ENCODE assay signal across 1 cellular context in genomic region chr2:32947484-32948143, GRCh38.
A peak's percentile ranks its signal among the peaks of the same experiment; 100 is the strongest.
TF ChIP-seq lines count a peak whose summit lies in the region.

No MANE protein-coding gene starts in this region.

TF ChIP-seq in HepG2, 621 proteins besides CTCF, POLR2A, EP300 and RAD21 (continued from another document):
- TF ChIP-seq ZNF142 (CRISPR knock-in tag; IDR thresholded peaks at IDR 0.05) (peak; percentile 89), ZNF687 (CRISPR knock-in tag; IDR thresholded peaks at IDR 0.05) (0 out of 2 replicates have a peak, but pooled peaks have one; percentile 7), ZKSCAN5 (CRISPR knock-in tag; IDR thresholded peaks at IDR 0.05) (no peak), ARHGAP35 (CRISPR knock-in tag; IDR thresholded peaks at IDR 0.05; ENCODE audit: borderline replicate concordance) (no peak), UBTF (CRISPR knock-in tag; IDR thresholded peaks at IDR 0.05) (no peak), ZNF800 (CRISPR knock-in tag; IDR thresholded peaks at IDR 0.05) (peak; percentile 89; the same call in 1 of the 2 replicates), ERF (CRISPR knock-in tag; IDR thresholded peaks at IDR 0.05) (no peak)
TF ChIP-seq in HepG2: peak in this region for 9.
